In genomic region chr4:38815879-38816782, GRCh38 we compare ENCODE assay signal across 11 cellular contexts. TPM values are rescaled to one million over a fixed set of nuclear protein-coding genes. Genes with fewer than 3 reads are reported as not detected.
DNase-seq lines count a peak whose midpoint lies in the region; ATAC-seq and TF ChIP-seq lines count a peak whose summit lies in the region.
"Had no signal": no experiment of that assay in that cellular context is flagged by ENCODE, and none has a peak within 500 bp of the region (broad histone marks: within the 10 kb centered on the region; RNA-seq: fewer than 3 reads in every experiment).

No MANE protein-coding gene starts in this region.

- WGBS in psoas muscle, 3 donors: 64 to 71% (median 65%) methylated on average over 3 of the region's 3 CpGs

- H3K4me2 ChIP-seq in neural progenitor cell: no peak overlapping the region

- no peaks in the 10 kb centered on the region for H4K20me1 ChIP-seq in neural progenitor cell (ENCODE audit: low read depth)

- no peaks in the 10 kb centered on the region for H3K4me1 ChIP-seq in psoas muscle
- H3K4me1 ChIP-seq in neural progenitor cell: no peaks in the 10 kb centered on the region
- H3K4me1 ChIP-seq: foreskin keratinocyte had no signal

- H3K4me3 ChIP-seq in dorsolateral prefrontal cortex (peak overlapping the region in 7 of 59 donors; percentile 1 to 27 (median 10)), psoas muscle (no peak overlapping the region), neural progenitor cell (no peak overlapping the region)

- intact Hi-C loops in dorsolateral prefrontal cortex (cut with DNase I): no loop called here
- intact Hi-C loops in psoas muscle (cut with DNase I): no loop called here

- no peaks in the 10 kb centered on the region for H3K36me3 Mint-ChIP-seq in neural progenitor cell

- H3K27ac ChIP-seq in dorsolateral prefrontal cortex: peak overlapping the region in 41 of 59 donors; percentile 3 to 79 (median 55)
- peak overlapping the region; percentile 15 for H3K27ac ChIP-seq in psoas muscle
- no peak overlapping the region for H3K27ac ChIP-seq in neural progenitor cell
- H3K27ac ChIP-seq: foreskin keratinocyte, WERI-Rb-1 had no signal

- no peaks in the 10 kb centered on the region for H3F3A ChIP-seq in neural progenitor cell (ENCODE audit: low read depth)

- H3K27me3 ChIP-seq in dorsolateral prefrontal cortex (no peaks in the 10 kb centered on the region), psoas muscle (ENCODE audit: insufficient read depth in 3 of 3, low read length in 2 of 3) (peaks cover 0 to 3% (median 0%) of the 10 kb centered on the region in 3 donors), neural progenitor cell (no peaks in the 10 kb centered on the region)

- H3K79me2 ChIP-seq in neural progenitor cell (ENCODE audit: low read depth): no peaks in the 10 kb centered on the region

- ATAC-seq in psoas muscle (no peak), GM18519 (IDR thresholded peaks at IDR 0.05; ENCODE audit: low FRiP score, unreplicated experiment) (no peak), HG02973 (IDR thresholded peaks at IDR 0.05; ENCODE audit: unreplicated experiment) (no peak)
- ATAC-seq: foreskin keratinocyte had no signal

- TF ChIP-seq CTCF in GM13976 (IDR thresholded peaks at IDR 0.05; ENCODE audit: borderline replicate concordance, control extremely low read depth, extremely low read depth, insufficient read depth, missing control alignments) (no peak), dorsolateral prefrontal cortex (IDR thresholded peaks at IDR 0.05 in 54 of 56, conservative IDR thresholded peaks at IDR 0.05 in 2 of 56; ENCODE audit: low read depth in 1 of 56, partially characterized antibody in 56 of 56) (no peak), psoas muscle (IDR thresholded peaks at IDR 0.05) (no peak), neural progenitor cell (IDR thresholded peaks at IDR 0.05) (no peak)

- H3K27me3 Mint-ChIP-seq in neural progenitor cell (ENCODE audit: insufficient read depth, low read depth): peaks cover 2% of the 10 kb centered on the region

- no peak overlapping the region for H3K4me3 Mint-ChIP-seq in neural progenitor cell

- no peak overlapping the region for H3K9ac ChIP-seq in neural progenitor cell

- H3K9me3 Mint-ChIP-seq in neural progenitor cell: peaks cover 4% of the 10 kb centered on the region

- in situ Hi-C loops in GM13976 (cut with MboI; ENCODE audit: low sequenced_read_pairs, unreplicated experiment): no loop called here

- no peaks in the 10 kb centered on the region for H3K4me1 Mint-ChIP-seq in neural progenitor cell

- DNase-seq in GM13976 (ENCODE audit: low spot score) (peak; percentile 51), NOMO-1 treated with dmso at 0.1 percent for 144 hours (lab: John Stamatoyannopoulos, UW; ENCODE audit: unreplicated experiment) (peak; percentile 82), dorsolateral prefrontal cortex (no peak), psoas muscle (no peak), neural progenitor cell (ENCODE audit: low spot score) (no peak), cerebellum (ENCODE audit: low spot score) (no peak)
- DNase-seq: DND-41, WERI-Rb-1 had no signal

- H2AFZ ChIP-seq in neural progenitor cell (replicated peaks): no peak overlapping the region

- no peak overlapping the region for H3K27ac Mint-ChIP-seq in neural progenitor cell

- H3K36me3 ChIP-seq in psoas muscle (ENCODE audit: insufficient read depth in 1 of 2, low read depth in 1 of 2) (no peaks in the 10 kb centered on the region), neural progenitor cell (no peaks in the 10 kb centered on the region)
- H3K36me3 ChIP-seq: WERI-Rb-1 had no signal

- no peaks in the 10 kb centered on the region for H3K9me3 ChIP-seq in psoas muscle
- H3K9me3 ChIP-seq in neural progenitor cell (ENCODE audit: low read depth): no peaks in the 10 kb centered on the region

RNA-seq across cellular contexts. Expression of gene TLR1, which starts 11.5 kb away (rescaled TPM):
- total RNA-seq in dorsolateral prefrontal cortex (10 to 100 TPM in 39 of 120 experiments, 1 to 10 TPM in 81; 1.4 to 23.9 (median 8.6) TPM), psoas muscle (1 to 10 TPM; 1.7 to 4.1 (median 2.3) TPM), neural progenitor cell (ENCODE audit: low replicate concordance) (0.03 TPM in 1 of 2 replicates, not detected in the other), cerebellum (3.8 TPM)
- under 1 TPM; 0.22 to 0.68 (median 0.61) TPM for polyA plus RNA-seq in psoas muscle

RNA-seq across cellular contexts. Expression of gene TLR10, which starts 33.3 kb away (rescaled TPM):
- 1 to 10 TPM in 91 of 120 experiments, under 1 TPM in 29; 0.27 to 6.7 (median 1.5) TPM for total RNA-seq in dorsolateral prefrontal cortex
- total RNA-seq in psoas muscle: under 1 TPM in 3 of 4 donors, not detected in 1; 0.11 to 0.17 (median 0.15) TPM
- polyA plus RNA-seq in psoas muscle: under 1 TPM in 2 of 3 donors, not detected in 1; 0.01 TPM
- total RNA-seq in neural progenitor cell (ENCODE audit: low replicate concordance): not detected in 2 replicates
- 1.2 TPM for total RNA-seq in cerebellum
- total RNA-seq: foreskin keratinocyte had no signal
- polyA plus RNA-seq: foreskin keratinocyte had no signal

RNA-seq across cellular contexts. Expression of gene TLR6, which starts 40.5 kb away (rescaled TPM):
- total RNA-seq in dorsolateral prefrontal cortex (1 to 10 TPM; 1.1 to 8.9 (median 3.7) TPM), psoas muscle (1 to 10 TPM in 3 of 4 donors, under 1 TPM in 1; 0.79 to 1.3 (median 1.2) TPM), neural progenitor cell (ENCODE audit: low replicate concordance) (0.06 and 0.07 TPM in 2 replicates), cerebellum (3.0 TPM)
- under 1 TPM; 0.12 to 0.31 (median 0.13) TPM for polyA plus RNA-seq in psoas muscle

RNA-seq across cellular contexts. Expression of gene FAM114A1, which starts 51.5 kb away (rescaled TPM):
- 10 to 100 TPM in 86 of 120 experiments, 1 to 10 TPM in 34; 4.5 to 26.2 (median 12.7) TPM for total RNA-seq in dorsolateral prefrontal cortex
- total RNA-seq in psoas muscle: 10 to 100 TPM; 11.2 to 20.0 (median 17.5) TPM
- 10 to 100 TPM in 1 of 3 donors, 1 to 10 TPM in 2; 5.6 to 16.6 (median 8.9) TPM for polyA plus RNA-seq in psoas muscle
- total RNA-seq in neural progenitor cell (ENCODE audit: low replicate concordance): 5.1 and 7.4 TPM in 2 replicates
- 12.0 TPM for total RNA-seq in cerebellum

Comparison
In these comparisons a context has a peak if more than half of its experiments do, and no peak if none do; other contexts are left out.
1. DNase-seq: peak in GM13976 (single experiment) and NOMO-1 treated with dmso at 0.1 percent for 144 hours (single experiment); none in dorsolateral prefrontal cortex (0 of 10), psoas muscle (0 of 2), neural progenitor cell (single experiment) and cerebellum (single experiment).